ENCODE assay signal across 23 cellular contexts in the genomic region with DNA sequence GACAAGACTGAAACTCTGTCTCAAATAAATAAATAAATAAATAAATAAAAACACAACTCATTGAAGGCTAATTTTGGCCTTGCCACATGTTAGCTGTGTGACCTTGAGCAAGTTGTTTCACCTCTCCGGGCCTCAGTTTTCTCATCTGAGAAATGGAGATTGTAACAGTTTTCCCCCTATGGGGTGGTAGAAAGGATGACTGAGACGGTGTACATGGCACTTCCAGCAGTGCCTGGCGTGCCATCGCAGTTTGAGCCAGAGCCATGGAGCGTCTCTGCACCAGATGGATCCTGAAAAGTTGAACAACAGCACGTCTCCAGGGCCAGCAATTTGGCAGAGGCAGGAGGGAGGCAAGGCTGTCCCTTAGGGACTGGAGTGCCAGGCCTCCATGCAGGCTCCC. TPM values are rescaled to one million over a fixed set of nuclear protein-coding genes. Genes with fewer than 3 reads are reported as not detected.
DNase-seq lines count a peak whose midpoint lies in the region; ATAC-seq, FAIRE-seq and TF ChIP-seq lines count a peak whose summit lies in the region.
"Had no signal": no experiment of that assay in that cellular context is flagged by ENCODE, and none has a peak within 500 bp of the region (broad histone marks: within the 10 kb centered on the region; RNA-seq: fewer than 3 reads in every experiment).

No MANE protein-coding gene starts in this region.

- no peak overlapping the region for H2BK120ac ChIP-seq in neuronal stem cell (ENCODE audit: low read depth, low read length)

- H3K27ac ChIP-seq in HepG2 (ENCODE audit: extremely low read length, insufficient read depth, low read length) (no peak overlapping the region), right lobe of liver (no peak overlapping the region), KOPT-K1 (ENCODE audit: low read depth, low read length, poor library complexity, severe bottlenecking) (peak overlapping the region; percentile 99), neuronal stem cell (replicated peaks; ENCODE audit: low read length) (no peak overlapping the region)

- H3K27me3 Mint-ChIP-seq in activated CD8-positive, alpha-beta T cell treated with anti-CD3 and anti-CD28 coated beads, Interleukin-2, amount 10 ng/mL, durations not matched to agents 7 days and 5 days (ENCODE audit: low read depth): no peaks in the 10 kb centered on the region
- H3K27me3 Mint-ChIP-seq: CD4-positive, alpha-beta memory T cell had no signal

- in situ Hi-C loops in HepG2 (cut with HindIII; ENCODE audit: extremely low pct_ligation_motif_present, low pct_unique_long_range_greater_than_20kb): no loop called here

- no peaks in the 10 kb centered on the region for H3K79me2 ChIP-seq in HepG2 (ENCODE audit: insufficient read depth, low read length)

- H3K27me3 ChIP-seq in HepG2 (ENCODE audit: control insufficient read depth in 1 of 2, insufficient read depth in 2 of 2, low read length in 2 of 2) (peaks cover 2 to 19% of the 10 kb centered on the region in 2 experiments; a peak in 3 of 5 replicates), right lobe of liver (no peaks in the 10 kb centered on the region), neuronal stem cell (ENCODE audit: control insufficient read depth in 3 of 3, insufficient read depth in 3 of 3, low read depth in 1 of 3, low read length in 3 of 3) (peaks cover 0 to 2% (median 0%) of the 10 kb centered on the region in 3 experiments)

- H3K4me1 Mint-ChIP-seq in activated CD8-positive, alpha-beta T cell treated with anti-CD3 and anti-CD28 coated beads, Interleukin-2, amount 10 ng/mL, durations not matched to agents 7 days and 5 days (ENCODE audit: low read depth): peaks cover 50% of the 10 kb centered on the region

- no peak overlapping the region for H4K8ac ChIP-seq in neuronal stem cell (ENCODE audit: low read depth, low read length)

- TF ChIP-seq RAD21 in HepG2 (CRISPR knock-in tag; IDR thresholded peaks at IDR 0.05): no peak

- TF ChIP-seq CTCF in HepG2 (CRISPR knock-in tag; IDR thresholded peaks at IDR 0.05) (no peak), right lobe of liver (IDR thresholded peaks at IDR 0.05) (no peak)

- H3K9me3 ChIP-seq in HepG2 (ENCODE audit: low read length): no peaks in the 10 kb centered on the region
- H3K9me3 ChIP-seq in right lobe of liver: no peaks in the 10 kb centered on the region
- no peaks in the 10 kb centered on the region for H3K9me3 ChIP-seq in KOPT-K1 (ENCODE audit: insufficient read depth, low read length, poor library complexity, severe bottlenecking)
- H3K9me3 ChIP-seq in neuronal stem cell (replicated peaks in 1 of 2; ENCODE audit: control insufficient read depth in 2 of 2, insufficient read depth in 1 of 2, low read depth in 1 of 2, low read length in 2 of 2): no peaks in the 10 kb centered on the region

- POLR2A ChIA-PET in HepG2 (lab: Yijun Ruan, JAX): interaction anchor here (1.5 to 2.7 kb wide), 2 partner anchors 15 to 19 kb away, joined by 4 to 20 read pairs; a partner anchor contains a TSS
- POLR2A ChIA-PET in activated CD8-positive, alpha-beta T cell treated with anti-CD3 and anti-CD28 coated beads, Interleukin-2, amount 10 ng/mL, durations not matched to agents 7 days and 5 days (lab: Charles Lee): interaction anchor here (0.6 to 4.4 kb wide), 5 partner anchors 9 to 184 kb away, joined by 3 to 122 read pairs (median 4); a partner anchor contains a TSS

- TF ChIP-seq EP300 in HepG2 (IDR thresholded peaks at IDR 0.05; ENCODE audit: low read depth in 2 of 2, low read length in 2 of 2) (no peak), HepG2 (CRISPR knock-in tag; IDR thresholded peaks at IDR 0.05; ENCODE audit: borderline replicate concordance) (no peak)

- no peak overlapping the region for H2BK12ac ChIP-seq in neuronal stem cell (ENCODE audit: low read length)

- peak overlapping the region; percentile 68 for H3K27ac Mint-ChIP-seq in activated CD8-positive, alpha-beta T cell treated with anti-CD3 and anti-CD28 coated beads, Interleukin-2, amount 10 ng/mL, durations not matched to agents 7 days and 5 days
- H3K27ac Mint-ChIP-seq: GM23338 had no signal

- H3K23ac ChIP-seq in neuronal stem cell (ENCODE audit: low read depth, low read length, poor library complexity): peak overlapping the region; percentile 26

- no peak overlapping the region for H3K18ac ChIP-seq in neuronal stem cell (ENCODE audit: low read length)

- H4K20me1 ChIP-seq in HepG2 (ENCODE audit: insufficient read depth, low read length): no peaks in the 10 kb centered on the region

- CTCF ChIA-PET in HepG2 (lab: Yijun Ruan, JAX; ENCODE audit: low intra/inter-chr PET ratio, low total read pairs): no interaction called here
- CTCF ChIA-PET in activated CD8-positive, alpha-beta T cell treated with anti-CD3 and anti-CD28 coated beads, Interleukin-2, amount 10 ng/mL, durations not matched to agents 7 days and 5 days (lab: Charles Lee): interaction anchor here (0.7 to 5.0 kb wide), 4 partner anchors 18 to 273 kb away, joined by 3 to 56 read pairs (median 3); a partner anchor contains a TSS

- no peak for TF ChIP-seq POLR2A in HepG2 (IDR thresholded peaks at IDR 0.05; ENCODE audit: insufficient read depth in 1 of 2, low read depth in 2 of 2, low read length in 2 of 2)
- no peak for TF ChIP-seq POLR2A in right lobe of liver (IDR thresholded peaks at IDR 0.05)

- H3K9ac ChIP-seq in HepG2 (ENCODE audit: insufficient read depth, low read depth, low read length) (no peak overlapping the region), neuronal stem cell (ENCODE audit: low read depth, low read length, poor library complexity) (peak overlapping the region; percentile 7)

- ATAC-seq in HepG2: no peak
- ATAC-seq in right lobe of liver: no peak
- ATAC-seq in activated CD8-positive, alpha-beta T cell treated with anti-CD3 and anti-CD28 coated beads, Interleukin-2, amount 10 ng/mL, durations not matched to agents 7 days and 5 days: no peak
- ATAC-seq: GM23338, SK-N-SH treated with all-trans-retinoic acid at 6 μM for 48 hours had no signal

- H3K14ac ChIP-seq in neuronal stem cell (ENCODE audit: low read length): no peak overlapping the region

- DNase-seq in HepG2 (ENCODE audit: low spot score) (no peak), right lobe of liver (no peak), neuronal stem cell (ENCODE audit: low spot score) (no peak), NCI-H2227 treated with DMSO at 0.1 percent for 48 hours (lab: John Stamatoyannopoulos, UW) (no peak)
- DNase-seq in activated CD8-positive, alpha-beta T cell treated with anti-CD3 and anti-CD28 coated beads, Interleukin-2, amount 10 ng/mL, durations not matched to agents 7 days and 5 days: no peak
- DNase-seq in activated effector memory CD4-positive, alpha-beta T cell treated with Interleukin-2 at 50 U/mL for 16 hours: no peak
- DNase-seq: ACHN; Calu3; CD4-positive, alpha-beta memory T cell; DMS79; KG1; NCI-H1048; NCI-H1436 treated with DMSO at 0.1 percent for 48 hours; NCI-H2081 treated with DMSO at 0.1 percent for 48 hours; NCI-H226; NCI-H526 treated with DMSO at 0.1 percent for 48 hours; SHP77 had no signal

- no peak overlapping the region for H3K4ac ChIP-seq in neuronal stem cell (ENCODE audit: low read length)

- no peaks in the 10 kb centered on the region for H3K9me3 Mint-ChIP-seq in activated CD8-positive, alpha-beta T cell treated with anti-CD3 and anti-CD28 coated beads, Interleukin-2, amount 10 ng/mL, durations not matched to agents 7 days and 5 days (ENCODE audit: insufficient read depth)
- H3K9me3 Mint-ChIP-seq: GM23338 had no signal

- intact Hi-C loops in HepG2 (cut with micrococcal nuclease; ENCODE audit: unreplicated experiment) (no loop called here), right lobe of liver (cut with DNase I) (no loop called here)

- H3K36me3 ChIP-seq in HepG2 (replicated peaks in 1 of 2; ENCODE audit: control insufficient read depth in 1 of 2, insufficient read depth in 2 of 2, low read length in 2 of 2) (no peaks in the 10 kb centered on the region), right lobe of liver (no peaks in the 10 kb centered on the region), KOPT-K1 (ENCODE audit: insufficient read depth, low read length) (no peaks in the 10 kb centered on the region), neuronal stem cell (replicated peaks in 1 of 2; ENCODE audit: control insufficient read depth in 2 of 2, insufficient read depth in 2 of 2, low read length in 2 of 2) (no peaks in the 10 kb centered on the region)

- H3K79me1 ChIP-seq in neuronal stem cell (ENCODE audit: low read depth, low read length): no peaks in the 10 kb centered on the region

- H3K4me2 ChIP-seq in HepG2 (ENCODE audit: low read depth, low read length) (no peak overlapping the region), neuronal stem cell (ENCODE audit: insufficient read depth, low read length, poor library complexity, severe bottlenecking) (no peak overlapping the region)
- H3K4me2 ChIP-seq: GM23338 had no signal

- no peak overlapping the region for H4K91ac ChIP-seq in neuronal stem cell (ENCODE audit: low read depth, low read length, poor library complexity)

- BruUV-seq in HepG2 (replicated peaks; lab: Mats Ljungman, UMichigan): no TSS peak

- FAIRE-seq in HepG2 (lab: Jason Lieb, UNC): no peak
- FAIRE-seq: RCC 7860 had no signal

- peaks cover 2% of the 10 kb centered on the region for H3K36me3 Mint-ChIP-seq in activated CD8-positive, alpha-beta T cell treated with anti-CD3 and anti-CD28 coated beads, Interleukin-2, amount 10 ng/mL, durations not matched to agents 7 days and 5 days (ENCODE audit: low read depth)
- H3K36me3 Mint-ChIP-seq: CD4-positive, alpha-beta memory T cell had no signal

- H2BK5ac ChIP-seq in neuronal stem cell (ENCODE audit: low read length): no peak overlapping the region

- H3K4me1 ChIP-seq in HepG2 (ENCODE audit: insufficient read depth, low read length): peaks cover 39% of the 10 kb centered on the region
- H3K4me1 ChIP-seq in right lobe of liver: peaks cover 0 to 15% (median 4%) of the 10 kb centered on the region in 4 donors
- H3K4me1 ChIP-seq in neuronal stem cell (ENCODE audit: control insufficient read depth in 2 of 2, insufficient read depth in 1 of 2, low read depth in 1 of 2, low read length in 2 of 2): peaks cover under 1 to 2% of the 10 kb centered on the region in 2 donors

- H2AFZ ChIP-seq in HepG2 (ENCODE audit: low read length) (no peak overlapping the region), neuronal stem cell (ENCODE audit: low read length) (no peak overlapping the region)
- H2AFZ ChIP-seq: GM23338 had no signal

- no peak overlapping the region for H2AK5ac ChIP-seq in neuronal stem cell (ENCODE audit: low read depth, low read length)

- H3K4me3 ChIP-seq in HepG2 (replicated peaks in 1 of 3; ENCODE audit: insufficient read depth in 1 of 3, low read depth in 2 of 3, low read length in 3 of 3): no peak overlapping the region
- H3K4me3 ChIP-seq in right lobe of liver: no peak overlapping the region
- H3K4me3 ChIP-seq in neuronal stem cell (ENCODE audit: low read length in 2 of 2): no peak overlapping the region
- H3K4me3 ChIP-seq: GM23338 had no signal

- no peak overlapping the region for H2BK15ac ChIP-seq in neuronal stem cell (ENCODE audit: low read length)

- no peak overlapping the region for H3K4me3 Mint-ChIP-seq in activated CD8-positive, alpha-beta T cell treated with anti-CD3 and anti-CD28 coated beads, Interleukin-2, amount 10 ng/mL, durations not matched to agents 7 days and 5 days
- H3K4me3 Mint-ChIP-seq: GM23338 had no signal

- WGBS in HepG2 (ENCODE audit: low lambda C conversion rate): 77% methylated on average over 6 of the region's 6 CpGs
- 85% methylated on average over 5 of the region's 6 CpGs for WGBS in right lobe of liver (ENCODE audit: insufficient coverage, low coverage, low lambda C conversion rate, missing lambda C conversion rate)
- WGBS in neuronal stem cell (ENCODE audit: extremely low coverage in 2 of 2, insufficient read length in 2 of 2, insufficient replicate concordance in 1 of 2), 2 donors: no CpG with 5 or more reads among the region's 6 CpGs

RNA-seq across cellular contexts. Expression of a gene that starts 19.6 kb away (rescaled TPM):
- total RNA-seq in HepG2 (2016; rRNA removed; fragmentation: Illumina TruSeq; extraction: Trizol) (3.3 and 5.3 TPM in 2 replicates), right lobe of liver (10 to 100 TPM in 3 of 6 experiments, 1 to 10 TPM in 2, under 1 TPM in 1; 0.88 to 26.6 (median 10.9) TPM)
- 5.4 and 8.1 TPM in 2 replicates for total RNA-seq in HepG2 (2016; cell fraction: cytosol; rRNA removed; fragmentation: Illumina TruSeq; extraction: Trizol; ENCODE audit: low read depth)
- 2.8 and 4.2 TPM in 2 replicates for total RNA-seq in HepG2 (2016; cell fraction: insoluble cytoplasmic fraction; rRNA removed; fragmentation: Illumina TruSeq; extraction: Trizol)
- 9.1 and 10.9 TPM in 2 replicates for total RNA-seq in HepG2 (2016; cell fraction: membrane; rRNA removed; fragmentation: Illumina TruSeq; extraction: Trizol)
- 5.6 and 5.7 TPM in 2 replicates for total RNA-seq in HepG2 (2016; cell fraction: nucleus; rRNA removed; fragmentation: Illumina TruSeq; extraction: Trizol)
- 6.3 and 9.4 TPM in 2 replicates for polyA plus RNA-seq in HepG2 (2011; rRNA removed)
- polyA plus RNA-seq in HepG2 (2011; cell fraction: cytosol; rRNA removed): 5.3 and 8.4 TPM in 2 replicates
- 30.3 and 31.6 TPM in 2 replicates for polyA plus RNA-seq in HepG2 (2011; cell fraction: nucleus; rRNA removed)
- 6.5 and 7.4 TPM in 2 replicates for polyA plus RNA-seq in HepG2 (2012)
- polyA plus RNA-seq in HepG2 (2016; cell fraction: cytosol; fragmentation: Illumina TruSeq; extraction: Trizol; ENCODE audit: low read depth): 5.5 and 7.8 TPM in 2 replicates
- 5.2 and 6.3 TPM in 2 replicates for polyA plus RNA-seq in HepG2 (2016; cell fraction: insoluble cytoplasmic fraction; fragmentation: Illumina TruSeq; extraction: Trizol; ENCODE audit: low read depth)
- 7.1 and 9.9 TPM in 2 replicates for polyA plus RNA-seq in HepG2 (2016; cell fraction: membrane; fragmentation: Illumina TruSeq; extraction: Trizol; ENCODE audit: low read depth)
- polyA plus RNA-seq in HepG2 (2016; cell fraction: nucleus; fragmentation: Illumina TruSeq; extraction: Trizol; ENCODE audit: insufficient read depth, low read depth): 8.1 and 8.6 TPM in 2 replicates
- 3.9 and 31.0 TPM in 2 replicates for polyA minus RNA-seq in HepG2 (2011; rRNA and poly(A)+ RNA removed; ENCODE audit: low replicate concordance)
- 12.0 and 14.0 TPM in 2 replicates for polyA minus RNA-seq in HepG2 (2011; cell fraction: cytosol; rRNA and poly(A)+ RNA removed)
- 44.8 and 46.1 TPM in 2 replicates for polyA minus RNA-seq in HepG2 (2011; cell fraction: nucleus; rRNA and poly(A)+ RNA removed)
- 100 to 1,000 TPM; 170 to 174 TPM for total RNA-seq in activated CD8-positive, alpha-beta T cell treated with anti-CD3 and anti-CD28 coated beads, Interleukin-2, amount 10 ng/mL, durations not matched to agents 7 days and 5 days
- polyA plus RNA-seq in neuronal stem cell (2013, experiment 1 of 2): 3.4 TPM
- polyA plus RNA-seq in neuronal stem cell (2013, experiment 2 of 2): 3.6 TPM

RNA-seq across cellular contexts. Expression of a gene that starts 32.7 kb away (rescaled TPM):
- total RNA-seq in HepG2 (2016; rRNA removed; fragmentation: Illumina TruSeq; extraction: Trizol) (not detected in 2 replicates), right lobe of liver (not detected)
- total RNA-seq in HepG2 (2016; cell fraction: cytosol; rRNA removed; fragmentation: Illumina TruSeq; extraction: Trizol; ENCODE audit: low read depth): not detected in 2 replicates
- total RNA-seq in HepG2 (2016; cell fraction: insoluble cytoplasmic fraction; rRNA removed; fragmentation: Illumina TruSeq; extraction: Trizol): not detected in 2 replicates
- total RNA-seq in HepG2 (2016; cell fraction: membrane; rRNA removed; fragmentation: Illumina TruSeq; extraction: Trizol): not detected in 2 replicates
- total RNA-seq in HepG2 (2016; cell fraction: nucleus; rRNA removed; fragmentation: Illumina TruSeq; extraction: Trizol): not detected in 2 replicates
- polyA plus RNA-seq in HepG2 (2011; rRNA removed): not detected in 2 replicates
- not detected in 2 replicates for polyA plus RNA-seq in HepG2 (2011; cell fraction: cytosol; rRNA removed)
- not detected in 2 replicates for polyA plus RNA-seq in HepG2 (2011; cell fraction: nucleus; rRNA removed)
- not detected in 2 replicates for polyA plus RNA-seq in HepG2 (2012)
- polyA plus RNA-seq in HepG2 (2016; cell fraction: cytosol; fragmentation: Illumina TruSeq; extraction: Trizol; ENCODE audit: low read depth): not detected in 2 replicates
- not detected in 2 replicates for polyA plus RNA-seq in HepG2 (2016; cell fraction: insoluble cytoplasmic fraction; fragmentation: Illumina TruSeq; extraction: Trizol; ENCODE audit: low read depth)
- polyA plus RNA-seq in HepG2 (2016; cell fraction: membrane; fragmentation: Illumina TruSeq; extraction: Trizol; ENCODE audit: low read depth): not detected in 2 replicates
- not detected in 2 replicates for polyA plus RNA-seq in HepG2 (2016; cell fraction: nucleus; fragmentation: Illumina TruSeq; extraction: Trizol; ENCODE audit: insufficient read depth, low read depth)
- polyA minus RNA-seq in HepG2 (2011; rRNA and poly(A)+ RNA removed; ENCODE audit: low replicate concordance): not detected in 2 replicates
- not detected in 2 replicates for polyA minus RNA-seq in HepG2 (2011; cell fraction: cytosol; rRNA and poly(A)+ RNA removed)
- polyA minus RNA-seq in HepG2 (2011; cell fraction: nucleus; rRNA and poly(A)+ RNA removed): not detected in 2 replicates
- total RNA-seq in activated CD8-positive, alpha-beta T cell treated with anti-CD3 and anti-CD28 coated beads, Interleukin-2, amount 10 ng/mL, durations not matched to agents 7 days and 5 days: not detected
- polyA plus RNA-seq in neuronal stem cell (2013, experiment 1 of 2): not detected
- polyA plus RNA-seq in neuronal stem cell (2013, experiment 2 of 2): not detected
- total RNA-seq: Calu3; CD4-positive, alpha-beta memory T cell; G401; GM23338; M059J had no signal
- polyA plus RNA-seq: CD4-positive, alpha-beta memory T cell; GM23338 had no signal

RNA-seq across cellular contexts. Expression of a gene that starts 37.0 kb away (rescaled TPM):
- not detected in 2 replicates for total RNA-seq in HepG2 (2016; rRNA removed; fragmentation: Illumina TruSeq; extraction: Trizol)
- total RNA-seq in HepG2 (2016; cell fraction: cytosol; rRNA removed; fragmentation: Illumina TruSeq; extraction: Trizol; ENCODE audit: low read depth): not detected in 2 replicates
- not detected in 2 replicates for total RNA-seq in HepG2 (2016; cell fraction: insoluble cytoplasmic fraction; rRNA removed; fragmentation: Illumina TruSeq; extraction: Trizol)
- not detected in 2 replicates for total RNA-seq in HepG2 (2016; cell fraction: membrane; rRNA removed; fragmentation: Illumina TruSeq; extraction: Trizol)
- not detected in 2 replicates for total RNA-seq in HepG2 (2016; cell fraction: nucleus; rRNA removed; fragmentation: Illumina TruSeq; extraction: Trizol)
- not detected in 2 replicates for polyA plus RNA-seq in HepG2 (2011; rRNA removed)
- not detected in 2 replicates for polyA plus RNA-seq in HepG2 (2011; cell fraction: cytosol; rRNA removed)
- not detected in 2 replicates for polyA plus RNA-seq in HepG2 (2011; cell fraction: nucleus; rRNA removed)
- not detected in 2 replicates for polyA plus RNA-seq in HepG2 (2012)
- not detected in 2 replicates for polyA plus RNA-seq in HepG2 (2016; cell fraction: cytosol; fragmentation: Illumina TruSeq; extraction: Trizol; ENCODE audit: low read depth)
- not detected in 2 replicates for polyA plus RNA-seq in HepG2 (2016; cell fraction: insoluble cytoplasmic fraction; fragmentation: Illumina TruSeq; extraction: Trizol; ENCODE audit: low read depth)
- not detected in 2 replicates for polyA plus RNA-seq in HepG2 (2016; cell fraction: membrane; fragmentation: Illumina TruSeq; extraction: Trizol; ENCODE audit: low read depth)
- polyA plus RNA-seq in HepG2 (2016; cell fraction: nucleus; fragmentation: Illumina TruSeq; extraction: Trizol; ENCODE audit: insufficient read depth, low read depth): not detected in 2 replicates
- not detected in 2 replicates for polyA minus RNA-seq in HepG2 (2011; rRNA and poly(A)+ RNA removed; ENCODE audit: low replicate concordance)
- not detected in 2 replicates for polyA minus RNA-seq in HepG2 (2011; cell fraction: cytosol; rRNA and poly(A)+ RNA removed)
- polyA minus RNA-seq in HepG2 (2011; cell fraction: nucleus; rRNA and poly(A)+ RNA removed): 2.8 TPM in 1 of 2 replicates, not detected in the other
- total RNA-seq in right lobe of liver: not detected
- total RNA-seq in activated CD8-positive, alpha-beta T cell treated with anti-CD3 and anti-CD28 coated beads, Interleukin-2, amount 10 ng/mL, durations not matched to agents 7 days and 5 days: not detected
- not detected for polyA plus RNA-seq in neuronal stem cell (2013, experiment 1 of 2)
- not detected for polyA plus RNA-seq in neuronal stem cell (2013, experiment 2 of 2)
- total RNA-seq: Calu3; CD4-positive, alpha-beta memory T cell; G401; GM23338; M059J had no signal
- polyA plus RNA-seq: CD4-positive, alpha-beta memory T cell; GM23338 had no signal

RNA-seq across cellular contexts. Expression of a gene that starts 39.8 kb away (rescaled TPM):
- total RNA-seq in HepG2 (2016; rRNA removed; fragmentation: Illumina TruSeq; extraction: Trizol): not detected in 2 replicates
- 0.61 TPM in 1 of 2 replicates, not detected in the other for total RNA-seq in HepG2 (2016; cell fraction: cytosol; rRNA removed; fragmentation: Illumina TruSeq; extraction: Trizol; ENCODE audit: low read depth)
- total RNA-seq in HepG2 (2016; cell fraction: insoluble cytoplasmic fraction; rRNA removed; fragmentation: Illumina TruSeq; extraction: Trizol): not detected in 2 replicates
- 0.28 and 0.52 TPM in 2 replicates for total RNA-seq in HepG2 (2016; cell fraction: membrane; rRNA removed; fragmentation: Illumina TruSeq; extraction: Trizol)
- not detected in 2 replicates for total RNA-seq in HepG2 (2016; cell fraction: nucleus; rRNA removed; fragmentation: Illumina TruSeq; extraction: Trizol)
- 0.54 TPM in 1 of 2 replicates, not detected in the other for polyA plus RNA-seq in HepG2 (2011; rRNA removed)
- 0.19 and 0.26 TPM in 2 replicates for polyA plus RNA-seq in HepG2 (2011; cell fraction: cytosol; rRNA removed)
- polyA plus RNA-seq in HepG2 (2011; cell fraction: nucleus; rRNA removed): not detected in 2 replicates
- not detected in 2 replicates for polyA plus RNA-seq in HepG2 (2012)
- polyA plus RNA-seq in HepG2 (2016; cell fraction: cytosol; fragmentation: Illumina TruSeq; extraction: Trizol; ENCODE audit: low read depth): 1.6 and 2.0 TPM in 2 replicates
- polyA plus RNA-seq in HepG2 (2016; cell fraction: insoluble cytoplasmic fraction; fragmentation: Illumina TruSeq; extraction: Trizol; ENCODE audit: low read depth): 0.56 TPM in 1 of 2 replicates, not detected in the other
- 0.55 and 0.73 TPM in 2 replicates for polyA plus RNA-seq in HepG2 (2016; cell fraction: membrane; fragmentation: Illumina TruSeq; extraction: Trizol; ENCODE audit: low read depth)
- not detected in 2 replicates for polyA plus RNA-seq in HepG2 (2016; cell fraction: nucleus; fragmentation: Illumina TruSeq; extraction: Trizol; ENCODE audit: insufficient read depth, low read depth)
- polyA minus RNA-seq in HepG2 (2011; rRNA and poly(A)+ RNA removed; ENCODE audit: low replicate concordance): not detected in 2 replicates
- polyA minus RNA-seq in HepG2 (2011; cell fraction: cytosol; rRNA and poly(A)+ RNA removed): not detected in 2 replicates
- polyA minus RNA-seq in HepG2 (2011; cell fraction: nucleus; rRNA and poly(A)+ RNA removed): not detected in 2 replicates
- not detected for total RNA-seq in right lobe of liver
- not detected for total RNA-seq in activated CD8-positive, alpha-beta T cell treated with anti-CD3 and anti-CD28 coated beads, Interleukin-2, amount 10 ng/mL, durations not matched to agents 7 days and 5 days
- not detected for polyA plus RNA-seq in neuronal stem cell (2013, experiment 1 of 2)
- polyA plus RNA-seq in neuronal stem cell (2013, experiment 2 of 2): not detected
- total RNA-seq: Calu3; CD4-positive, alpha-beta memory T cell; G401; GM23338; M059J had no signal
- polyA plus RNA-seq: CD4-positive, alpha-beta memory T cell; GM23338 had no signal

RNA-seq across cellular contexts. Expression of a gene that starts 44.7 kb away (rescaled TPM):
- total RNA-seq in HepG2 (2016; rRNA removed; fragmentation: Illumina TruSeq; extraction: Trizol) (not detected in 2 replicates), right lobe of liver (not detected)
- total RNA-seq in HepG2 (2016; cell fraction: cytosol; rRNA removed; fragmentation: Illumina TruSeq; extraction: Trizol; ENCODE audit: low read depth): not detected in 2 replicates
- total RNA-seq in HepG2 (2016; cell fraction: insoluble cytoplasmic fraction; rRNA removed; fragmentation: Illumina TruSeq; extraction: Trizol): not detected in 2 replicates
- not detected in 2 replicates for total RNA-seq in HepG2 (2016; cell fraction: membrane; rRNA removed; fragmentation: Illumina TruSeq; extraction: Trizol)
- not detected in 2 replicates for total RNA-seq in HepG2 (2016; cell fraction: nucleus; rRNA removed; fragmentation: Illumina TruSeq; extraction: Trizol)
- not detected in 2 replicates for polyA plus RNA-seq in HepG2 (2011; rRNA removed)
- polyA plus RNA-seq in HepG2 (2011; cell fraction: cytosol; rRNA removed): 0.44 TPM in 1 of 2 replicates, not detected in the other
- not detected in 2 replicates for polyA plus RNA-seq in HepG2 (2011; cell fraction: nucleus; rRNA removed)
- not detected in 2 replicates for polyA plus RNA-seq in HepG2 (2012)
- polyA plus RNA-seq in HepG2 (2016; cell fraction: cytosol; fragmentation: Illumina TruSeq; extraction: Trizol; ENCODE audit: low read depth): not detected in 2 replicates
- polyA plus RNA-seq in HepG2 (2016; cell fraction: insoluble cytoplasmic fraction; fragmentation: Illumina TruSeq; extraction: Trizol; ENCODE audit: low read depth): not detected in 2 replicates
- polyA plus RNA-seq in HepG2 (2016; cell fraction: membrane; fragmentation: Illumina TruSeq; extraction: Trizol; ENCODE audit: low read depth): not detected in 2 replicates
- not detected in 2 replicates for polyA plus RNA-seq in HepG2 (2016; cell fraction: nucleus; fragmentation: Illumina TruSeq; extraction: Trizol; ENCODE audit: insufficient read depth, low read depth)
- not detected in 2 replicates for polyA minus RNA-seq in HepG2 (2011; rRNA and poly(A)+ RNA removed; ENCODE audit: low replicate concordance)
- polyA minus RNA-seq in HepG2 (2011; cell fraction: cytosol; rRNA and poly(A)+ RNA removed): not detected in 2 replicates
- not detected in 2 replicates for polyA minus RNA-seq in HepG2 (2011; cell fraction: nucleus; rRNA and poly(A)+ RNA removed)
- not detected for total RNA-seq in activated CD8-positive, alpha-beta T cell treated with anti-CD3 and anti-CD28 coated beads, Interleukin-2, amount 10 ng/mL, durations not matched to agents 7 days and 5 days
- not detected for polyA plus RNA-seq in neuronal stem cell (2013, experiment 1 of 2)
- not detected for polyA plus RNA-seq in neuronal stem cell (2013, experiment 2 of 2)
- total RNA-seq: Calu3; CD4-positive, alpha-beta memory T cell; G401; GM23338; M059J had no signal
- polyA plus RNA-seq: CD4-positive, alpha-beta memory T cell had no signal

Comparison
In these comparisons a context has a peak if more than half of its experiments do, and no peak if none do; other contexts are left out.
1. RNA of a gene that starts 19.6 kb away (total RNA-seq): 170 to 174 TPM in activated CD8-positive, alpha-beta T cell treated with anti-CD3 and anti-CD28 coated beads, Interleukin-2, amount 10 ng/mL, durations not matched to agents 7 days and 5 days; 0.88 to 26.6 TPM in right lobe of liver and 2.8 to 10.9 TPM in HepG2; every median in the first group is over 4 times any median in the second.